In the genomic region with DNA sequence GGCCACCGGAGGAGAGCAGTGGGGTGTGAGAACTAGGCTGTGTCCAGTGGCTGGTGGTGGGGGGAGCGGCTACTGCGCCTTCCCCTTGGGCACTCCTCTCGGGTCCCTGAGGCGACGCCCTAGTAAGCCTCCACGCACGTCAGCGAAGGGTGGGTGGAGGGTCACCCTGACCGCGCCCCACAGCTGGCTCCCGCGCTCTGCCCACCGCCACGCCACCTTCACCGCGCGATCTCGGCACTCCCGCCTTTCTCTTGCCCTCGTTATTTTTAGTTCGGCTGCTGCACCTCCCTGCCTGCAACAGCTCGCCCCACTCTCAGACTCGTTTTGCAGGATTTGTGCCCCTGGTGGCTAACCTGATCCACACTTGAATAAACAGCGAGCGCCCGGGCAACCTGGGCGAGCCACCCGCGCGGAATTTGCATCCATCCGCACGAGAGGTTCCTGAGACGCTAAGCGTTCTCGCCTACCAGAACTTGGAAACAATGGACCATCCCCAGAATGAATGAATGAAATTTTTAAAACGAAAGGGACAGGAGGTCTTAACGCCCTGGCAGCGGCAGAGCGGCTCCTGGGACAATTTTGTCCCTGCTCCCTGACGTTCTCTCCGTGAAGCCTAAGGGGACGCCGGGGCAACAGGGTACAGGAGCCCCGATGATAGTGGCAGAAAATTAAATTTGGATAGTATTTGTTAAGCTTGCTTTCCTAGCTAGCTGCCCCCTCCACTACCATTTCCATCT, we compare ENCODE assay signal across 8 cellular contexts. TPM values are rescaled to one million over a fixed set of nuclear protein-coding genes. Genes with fewer than 3 reads are reported as not detected.
DNase-seq lines count a peak whose midpoint lies in the region; ATAC-seq and TF ChIP-seq lines count a peak whose summit lies in the region.

No MANE protein-coding gene starts in this region.

- TF ChIP-seq CTCF in GM12864 (IDR thresholded peaks at IDR 0.05; ENCODE audit: low read depth, low read length, missing control alignments), result peak; percentile 7
- TF ChIP-seq CTCF in VCaP (conservative IDR thresholded peaks at IDR 0.05), result peak; percentile 68

- H3K27ac ChIP-seq in VCaP, result no peak overlapping the region

- ATAC-seq in left ventricle myocardium superior, result peak; percentile 89

- no peak for DNase-seq in GM12864 (ENCODE audit: low read depth)
- peak; percentile 48 for DNase-seq in left ventricle myocardium superior
- peak; percentile 72 for DNase-seq in retina
- DNase-seq in central memory CD4-positive, alpha-beta T cell, result no peak
- no peak for DNase-seq in DMS79 treated with DMSO at 0.1 percent for 48 hours (lab: John Stamatoyannopoulos, UW)
- no peak for DNase-seq in activated T-cell treated with anti-CD3 and anti-CD28 coated beads for 4 hours
- no peak for DNase-seq in activated CD4-positive, alpha-beta T cell treated with anti-CD3 and anti-CD28 coated beads for 1 hour

- no peak overlapping the region for H3K4me3 ChIP-seq in GM12864 (ENCODE audit: low read depth, low read length)

- intact Hi-C loops in left ventricle myocardium superior (cut with micrococcal nuclease), result no loop called here

RNA-seq across cellular contexts. Expression of a gene that starts 7.0 kb away (rescaled TPM):
- total RNA-seq in left ventricle myocardium superior, result 7.1 TPM

Comparison
In these comparisons a context has a peak if more than half of its experiments do, and no peak if none do; other contexts are left out.
1. DNase-seq: peak in left ventricle myocardium superior (single experiment) and retina (single experiment); none in GM12864 (single experiment), central memory CD4-positive, alpha-beta T cell (single experiment), DMS79 treated with DMSO at 0.1 percent for 48 hours (single experiment), activated T-cell treated with anti-CD3 and anti-CD28 coated beads for 4 hours (single experiment) and activated CD4-positive, alpha-beta T cell treated with anti-CD3 and anti-CD28 coated beads for 1 hour (single experiment).